In genomic region chr11:126874831-126875230, GRCh38 we compare ENCODE assay signal across 1 cellular context.
TF ChIP-seq lines count a peak whose summit lies in the region.

No MANE protein-coding gene starts in this region.

TF ChIP-seq in GM23338, 12 proteins besides CTCF, POLR2A, EP300 and RAD21 (continued from another document):
- TF ChIP-seq REST (IDR thresholded peaks at IDR 0.05; ENCODE audit: unreplicated experiment) (no peak), POLR2AphosphoS5 (IDR thresholded peaks at IDR 0.05; ENCODE audit: low read depth) (no peak), STAT1 (IDR thresholded peaks at IDR 0.05; ENCODE audit: unreplicated experiment) (no peak), CREB1 (CRISPR knock-in tag; IDR thresholded peaks at IDR 0.05; ENCODE audit: low read depth) (no peak), ETS1 (IDR thresholded peaks at IDR 0.05) (no peak)
